Comparison of ENCODE assay signal across 24 cellular contexts in genomic region chr11:42958635-42959034, GRCh38.
"Had no signal": no experiment of that assay in that cellular context is flagged by ENCODE, and none has a peak within 500 bp of the region (broad histone marks: within the 10 kb centered on the region; RNA-seq: fewer than 3 reads in every experiment).

No MANE protein-coding gene starts in this region.

- H3K27ac ChIP-seq: colonic mucosa, coronary artery, dorsolateral prefrontal cortex, epithelial cell of prostate, esophagus muscularis mucosa, esophagus squamous epithelium, foreskin keratinocyte, gastrocnemius medialis, gastroesophageal sphincter, heart left ventricle, heart right ventricle had no signal

- DNase-seq: colonic mucosa; cortex of kidney; dermis blood vessel endothelial cell; dorsolateral prefrontal cortex; effector CD4-positive, alpha-beta T cell; effector CD8-positive, alpha-beta T cell; effector memory CD4-positive, alpha-beta T cell; effector memory CD8-positive, alpha-beta T cell; endodermal cell; erythroblast; esophagus squamous epithelium; foreskin fibroblast; foreskin keratinocyte; foreskin melanocyte; gastrocnemius medialis; glutamatergic neuron; head of caudate nucleus; heart left ventricle; heart right ventricle had no signal

- ATAC-seq: effector memory CD8-positive, alpha-beta T cell; esophagus mucosa; foreskin keratinocyte; gastrocnemius medialis; gastroesophageal sphincter; heart left ventricle; heart right ventricle had no signal

- H3K4me1 ChIP-seq: colonic mucosa, esophagus muscularis mucosa, esophagus squamous epithelium, foreskin keratinocyte, gastrocnemius medialis, gastroesophageal sphincter, heart left ventricle, heart right ventricle had no signal

- H3K9me3 ChIP-seq: colonic mucosa, esophagus muscularis mucosa, gastrocnemius medialis, gastroesophageal sphincter, heart left ventricle had no signal

- H3K27me3 ChIP-seq: colonic mucosa, dorsolateral prefrontal cortex, esophagus muscularis mucosa, esophagus squamous epithelium, foreskin keratinocyte, gastrocnemius medialis, gastroesophageal sphincter, heart left ventricle, heart right ventricle had no signal

- H3K36me3 ChIP-seq: colonic mucosa, esophagus muscularis mucosa, esophagus squamous epithelium, gastrocnemius medialis, gastroesophageal sphincter, heart left ventricle, heart right ventricle had no signal

- H3K4me3 ChIP-seq: colonic mucosa, coronary artery, dorsolateral prefrontal cortex, esophagus muscularis mucosa, esophagus squamous epithelium, gastrocnemius medialis, gastroesophageal sphincter, heart left ventricle, heart right ventricle had no signal
